In the genomic region with DNA sequence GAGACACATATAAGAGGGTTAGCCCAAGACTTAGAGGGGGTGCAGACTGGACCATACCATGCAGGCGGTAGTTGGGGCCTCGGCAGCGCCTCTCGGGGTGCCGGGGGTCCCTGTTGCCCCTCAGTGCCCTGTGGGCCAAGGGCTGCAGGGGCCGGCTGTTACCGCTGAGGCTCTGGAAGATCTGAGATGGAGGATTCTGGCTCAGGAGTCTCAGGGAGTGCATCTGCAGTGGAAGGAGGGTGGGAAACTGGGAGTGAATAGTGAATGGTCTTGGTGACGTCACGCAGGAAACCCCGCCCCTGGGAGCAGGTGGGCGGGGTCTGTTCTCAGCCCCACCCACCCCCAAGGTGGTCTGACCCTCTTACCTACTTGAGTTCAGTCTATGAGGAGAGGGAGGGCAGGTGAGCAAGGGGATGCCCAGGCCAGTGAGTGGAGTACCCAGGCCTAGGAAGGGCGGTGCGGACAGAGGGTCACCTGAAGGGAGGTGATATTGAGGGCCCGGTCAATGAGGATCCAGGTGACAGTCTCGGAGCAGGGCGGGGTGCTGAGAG, we compare ENCODE assay signal across 9 cellular contexts. TPM values are rescaled to one million over a fixed set of nuclear protein-coding genes. Genes with fewer than 3 reads are reported as not detected.
DNase-seq lines count a peak whose midpoint lies in the region; ATAC-seq and TF ChIP-seq lines count a peak whose summit lies in the region.
"Had no signal": no experiment of that assay in that cellular context is flagged by ENCODE, and none has a peak within 500 bp of the region (broad histone marks: within the 10 kb centered on the region; RNA-seq: fewer than 3 reads in every experiment).

No MANE protein-coding gene starts in this region.

- no peaks in the 10 kb centered on the region for H3K27me3 ChIP-seq in CD4-positive, alpha-beta memory T cell (ENCODE audit: insufficient read depth, low read length)
- H3K27me3 ChIP-seq in OCI-LY3 (ENCODE audit: low read depth, low read length) = no peaks in the 10 kb centered on the region
- no peaks in the 10 kb centered on the region for H3K27me3 ChIP-seq in duodenal mucosa (ENCODE audit: control insufficient read depth in 1 of 2, insufficient read depth in 2 of 2, low read length in 2 of 2)
- H3K27me3 ChIP-seq in neutrophil = no peaks in the 10 kb centered on the region

- H3K9ac ChIP-seq in OCI-LY3 (ENCODE audit: low read length) = peak overlapping the region; percentile 92; the same call in 1 of the 2 replicates
- peak overlapping the region; percentile 45 to 72 for H3K9ac ChIP-seq in duodenal mucosa (ENCODE audit: low read depth in 1 of 2, low read length in 2 of 2)

- POLR2A ChIA-PET in CD4-positive, alpha-beta memory T cell (lab: Charles Lee; ENCODE audit: partially characterized antibody) = interaction anchor here (1.0 to 3.4 kb wide), 4 partner anchors 9 to 234 kb away, joined by 3 to 70 read pairs (median 6); partner anchors contain the start of genes FAM83E, RPL18 and SPHK2

- peaks cover 30% of the 10 kb centered on the region for H3K4me1 ChIP-seq in CD4-positive, alpha-beta memory T cell (ENCODE audit: insufficient read depth, low read length)
- peaks cover 31% of the 10 kb centered on the region for H3K4me1 ChIP-seq in OCI-LY3 (ENCODE audit: low read length)
- H3K4me1 ChIP-seq in duodenal mucosa (ENCODE audit: control insufficient read depth in 1 of 2, insufficient read depth in 2 of 2, low read length in 2 of 2) = peaks cover 26 to 34% of the 10 kb centered on the region in 2 donors
- peaks cover 48 to 51% of the 10 kb centered on the region in 2 experiments for H3K4me1 ChIP-seq in neutrophil (ENCODE audit: control insufficient read depth in 1 of 2, insufficient read depth in 1 of 2, low read depth in 1 of 2, low read length in 1 of 2)

- CTCF ChIA-PET in CD4-positive, alpha-beta memory T cell (lab: Charles Lee; ENCODE audit: partially characterized antibody) = no interaction called here

- H3K79me2 ChIP-seq in OCI-LY3 (ENCODE audit: low read length) = peaks cover 11% of the 10 kb centered on the region

- intact Hi-C loops in CD4-positive, alpha-beta memory T cell (cut with micrococcal nuclease) = loop anchor here (1.0 to 5.0 kb wide), 2 partner anchors 7 to 353 kb away; partner anchors contain the start of genes CA11, GYS1 and RUVBL2

- H3K9me3 ChIP-seq in CD4-positive, alpha-beta memory T cell (ENCODE audit: control insufficient read depth in 1 of 2, low read length in 2 of 2) = no peaks in the 10 kb centered on the region
- no peaks in the 10 kb centered on the region for H3K9me3 ChIP-seq in OCI-LY3 (ENCODE audit: insufficient read depth, low read length)
- no peaks in the 10 kb centered on the region for H3K9me3 ChIP-seq in duodenal mucosa (ENCODE audit: control insufficient read depth in 1 of 2, low read length in 2 of 2)
- H3K9me3 ChIP-seq in neutrophil = no peaks in the 10 kb centered on the region

- H3K27me3 Mint-ChIP-seq in CD4-positive, alpha-beta memory T cell = no peaks in the 10 kb centered on the region

- peak overlapping the region; percentile 93 to 100 (median 99) for H3K27ac Mint-ChIP-seq in CD4-positive, alpha-beta memory T cell

- no peaks in the 10 kb centered on the region for H4K20me1 ChIP-seq in OCI-LY3 (ENCODE audit: insufficient read depth, low read length)

- H3K27ac ChIP-seq in CD4-positive, alpha-beta memory T cell (ENCODE audit: low read depth, low read length) = peak overlapping the region; percentile 88
- H3K27ac ChIP-seq in OCI-LY3 (ENCODE audit: low read length) (peak overlapping the region; percentile 94), duodenal mucosa (ENCODE audit: low read depth, low read length) (peak overlapping the region; percentile 77), neutrophil (peak overlapping the region; percentile 96)

- H3K4me3 Mint-ChIP-seq in CD4-positive, alpha-beta memory T cell = peak overlapping the region; percentile 89 to 100 (median 99)

- no peaks in the 10 kb centered on the region for H3K36me3 ChIP-seq in CD4-positive, alpha-beta memory T cell (ENCODE audit: insufficient read depth, low read length)
- H3K36me3 ChIP-seq in OCI-LY3 (replicated peaks; ENCODE audit: low read depth, low read length) = no peaks in the 10 kb centered on the region
- H3K36me3 ChIP-seq in duodenal mucosa (ENCODE audit: control insufficient read depth in 1 of 2, insufficient read depth in 2 of 2, low read length in 2 of 2) = no peaks in the 10 kb centered on the region
- H3K36me3 ChIP-seq in neutrophil = no peaks in the 10 kb centered on the region

- peaks cover 0 to 21% of the 10 kb centered on the region in 2 donors for H3K36me3 Mint-ChIP-seq in CD4-positive, alpha-beta memory T cell

- H3K4me1 Mint-ChIP-seq in CD4-positive, alpha-beta memory T cell = peaks cover 20 to 54% (median 32%) of the 10 kb centered on the region in 4 donors

- H3K4me2 ChIP-seq in OCI-LY3 (ENCODE audit: low read length) = peak overlapping the region; percentile 85

- H2AFZ ChIP-seq in OCI-LY3 (ENCODE audit: low read depth, low read length) = peak overlapping the region; percentile 53; the same call in 1 of the 2 replicates

- TF ChIP-seq CTCF in OCI-LY3 (IDR thresholded peaks at IDR 0.05; ENCODE audit: low read depth, low read length) = no peak
- no peak for TF ChIP-seq CTCF in neutrophil (IDR thresholded peaks at IDR 0.05)

- peak overlapping the region in 1 of 2 donors; percentile 52 for H3K4me3 ChIP-seq in CD4-positive, alpha-beta memory T cell (ENCODE audit: low read length in 2 of 2)
- H3K4me3 ChIP-seq in OCI-LY3 (ENCODE audit: low read length) (peak overlapping the region; percentile 77), duodenal mucosa (ENCODE audit: low read depth in 1 of 2, low read length in 2 of 2) (peak overlapping the region; percentile 66 to 78), neutrophil (ENCODE audit: low read depth in 1 of 2, low read length in 1 of 2) (peak overlapping the region; percentile 87 to 90)

- no peak for DNase-seq in CD4-positive, alpha-beta memory T cell
- DNase-seq in RKO (ENCODE audit: low spot score) (no peak), NCI-H2081 treated with DMSO at 0.1 percent for 48 hours (lab: John Stamatoyannopoulos, UW) (no peak)

- ATAC-seq in HG02970 (IDR thresholded peaks at IDR 0.05; ENCODE audit: low FRiP score, unreplicated experiment) = no peak
- ATAC-seq in HG02610 (IDR thresholded peaks at IDR 0.05; ENCODE audit: unreplicated experiment) = no peak

- H3K9me3 Mint-ChIP-seq in CD4-positive, alpha-beta memory T cell = peaks cover 0 to 4% (median 0%) of the 10 kb centered on the region in 8 donors

RNA-seq across cellular contexts. Expression of gene DBP, which starts 1.7 kb away (rescaled TPM):
- 10 to 100 TPM; 62.6 to 69.5 TPM for total RNA-seq in CD4-positive, alpha-beta memory T cell
- 100 to 1,000 TPM in 1 of 2 donors, 10 to 100 TPM in 1; 37.4 to 113 TPM for polyA plus RNA-seq in CD4-positive, alpha-beta memory T cell

RNA-seq across cellular contexts. Expression of gene CA11, which starts 7.1 kb away (rescaled TPM):
- total RNA-seq in CD4-positive, alpha-beta memory T cell = 10 to 100 TPM; 13.7 to 15.4 TPM
- polyA plus RNA-seq in CD4-positive, alpha-beta memory T cell = 1 to 10 TPM; 5.0 to 9.4 TPM

RNA-seq across cellular contexts. Expression of gene SPHK2, which starts 19.6 kb away (rescaled TPM):
- 10 to 100 TPM; 25.0 to 29.1 TPM for total RNA-seq in CD4-positive, alpha-beta memory T cell
- 1 to 10 TPM; 6.0 to 8.4 TPM for polyA plus RNA-seq in CD4-positive, alpha-beta memory T cell

RNA-seq across cellular contexts. Expression of gene RPL18, which starts 19.9 kb away (rescaled TPM):
- total RNA-seq in CD4-positive, alpha-beta memory T cell = 1,000 to 10,000 TPM; 2,357 to 2,448 TPM
- 1,000 to 10,000 TPM; 2,084 to 2,180 TPM for polyA plus RNA-seq in CD4-positive, alpha-beta memory T cell

RNA-seq across cellular contexts. Expression of gene FAM83E, which starts 24.0 kb away (rescaled TPM):
- 1 to 10 TPM; 4.3 to 5.3 TPM for total RNA-seq in CD4-positive, alpha-beta memory T cell
- polyA plus RNA-seq in CD4-positive, alpha-beta memory T cell = not detected
- polyA plus RNA-seq: fibroblast of lung had no signal
